8 cellular contexts compared by ENCODE assay signal in genomic region chrX:53686151-53686885, GRCh38. TPM values are rescaled to one million over a fixed set of nuclear protein-coding genes. Genes with fewer than 3 reads are reported as not detected.
DNase-seq lines count a peak whose midpoint lies in the region; ATAC-seq, FAIRE-seq and TF ChIP-seq lines count a peak whose summit lies in the region.

Gene HUWE1, minus strand, starts transcription at chrX:53686719. Its CDS starts 32,612 bp downstream, at chrX:53654107.

- H3K27ac ChIP-seq in 22Rv1 = peak within 1 kb of the TSS; percentile 93
- peak within 1 kb of the TSS; percentile 92 for H3K27ac ChIP-seq in keratinocyte (ENCODE audit: control insufficient read depth, insufficient read depth, low read length)

- no peaks in the 10 kb centered on the region for H3K9me1 ChIP-seq in keratinocyte (ENCODE audit: control insufficient read depth, extremely low read depth, insufficient read depth, low read length)

- H3K36me3 ChIP-seq in keratinocyte (ENCODE audit: control insufficient read depth in 2 of 2, extremely low read depth in 1 of 2, insufficient read depth in 2 of 2, low read length in 2 of 2) = no peaks in the 10 kb centered on the region

- H4K20me1 ChIP-seq in keratinocyte (ENCODE audit: control insufficient read depth, extremely low read depth, insufficient read depth, low read length) = no peaks in the 10 kb centered on the region

- ATAC-seq in GM18861 (IDR thresholded peaks at IDR 0.05; ENCODE audit: unreplicated experiment) = peak; percentile 24
- ATAC-seq in HG03139 (IDR thresholded peaks at IDR 0.05; ENCODE audit: unreplicated experiment) = peak; percentile 38
- peak; percentile 39 to 44 for ATAC-seq in activated CD4-positive, CD25-positive, alpha-beta regulatory T cell treated with anti-CD3 and anti-CD28 coated beads, Interleukin-2, amount 50 U/mL, for 24 hours

- TF ChIP-seq CTCF in 22Rv1 (IDR thresholded peaks at IDR 0.05) (no peak), keratinocyte (optimal IDR thresholded peaks at IDR 0.05 in 1 of 3, IDR thresholded peaks at IDR 0.05 in 1 of 3, conservative IDR thresholded peaks at IDR 0.05 in 1 of 3; ENCODE audit: extremely low read depth in 1 of 3, insufficient read depth in 2 of 3, low read length in 3 of 3) (no peak)

- peak within 1 kb of the TSS; percentile 69 to 74 (median 72) for H3K4me3 ChIP-seq in keratinocyte (ENCODE audit: control insufficient read depth in 2 of 3, extremely low read depth in 1 of 3, insufficient read depth in 2 of 3, low read depth in 1 of 3, low read length in 3 of 3)

- H3K4me1 ChIP-seq in keratinocyte (ENCODE audit: control insufficient read depth, extremely low read depth, insufficient read depth, low read length) = peaks cover 2% of the 10 kb centered on the region

- no peaks in the 10 kb centered on the region for H3K9me3 ChIP-seq in keratinocyte (ENCODE audit: control insufficient read depth, low read depth, low read length)

- FAIRE-seq in keratinocyte (lab: Jason Lieb, UNC) = no peak

- peaks cover 26% of the 10 kb centered on the region for H3K79me2 ChIP-seq in keratinocyte (ENCODE audit: control insufficient read depth, insufficient read depth, low read length)

- DNase-seq in NCI-H460 (ENCODE audit: extremely low read depth, low read depth) (peak; percentile 70), keratinocyte (ENCODE audit: low read depth, low spot score) (no peak)
- peak; percentile 67 for DNase-seq in central memory CD4-positive, alpha-beta T cell
- peak; percentile 67 to 84 (median 80) for DNase-seq in stimulated activated CD4-positive, alpha-beta T cell treated with anti-CD3 and anti-CD28 coated beads, Interleukin-12 subunit alpha, Interleukin-12 subunit beta, amount 100 ng/mL, for 48 hours (ENCODE audit: low read depth in 2 of 3, low spot score in 1 of 3)

- peak within 1 kb of the TSS; percentile 87 for H3K4me2 ChIP-seq in keratinocyte (ENCODE audit: control insufficient read depth, extremely low read depth, insufficient read depth, low read depth, low read length)

- H3K9ac ChIP-seq in keratinocyte (ENCODE audit: control insufficient read depth, extremely low read depth, insufficient read depth, low read length) = peak within 1 kb of the TSS; percentile 82

- peak within 1 kb of the TSS; percentile 86 for H2AFZ ChIP-seq in keratinocyte (ENCODE audit: control insufficient read depth, low read length)

- no peaks in the 10 kb centered on the region for H3K27me3 ChIP-seq in keratinocyte (ENCODE audit: control insufficient read depth, extremely low read depth, insufficient read depth, low read length)

- dilution Hi-C loops in keratinocyte (cut with MboI; ENCODE audit: extremely low pct_ligation_motif_present, low sequenced_read_pairs) = no loop called here

RNA-seq across cellular contexts. Expression of gene HUWE1, which starts in this region (rescaled TPM):
- total RNA-seq in NCI-H460 (2014; rRNA removed; shearing (Covaris generic)) = 66.4 and 66.5 TPM in 2 replicates
- 58.9 and 65.3 TPM in 2 replicates for polyA plus RNA-seq in NCI-H460 (2014; cell fraction: nucleus; rRNA removed)
- polyA plus RNA-seq in keratinocyte = 53.6 to 66.5 TPM (median 55.7 TPM) in 3 replicates
- polyA plus RNA-seq in keratinocyte (2011; ENCODE audit: low read depth) = 59.4 TPM
- 34.0 and 54.8 TPM in 2 replicates for polyA plus RNA-seq in keratinocyte (2011; cell fraction: cytosol; rRNA removed)
- polyA plus RNA-seq in keratinocyte (2011; cell fraction: nucleus; rRNA removed) = 266 and 282 TPM in 2 replicates
- polyA plus RNA-seq in keratinocyte (2012; ENCODE audit: low replicate concordance) = 67.6 and 78.3 TPM in 2 replicates
- 223 to 344 TPM (median 328 TPM) in 3 replicates for polyA minus RNA-seq in keratinocyte
- polyA minus RNA-seq in keratinocyte (2011; cell fraction: cytosol; rRNA and poly(A)+ RNA removed) = 106 TPM
- 327 and 509 TPM in 2 replicates for polyA minus RNA-seq in keratinocyte (2011; cell fraction: nucleus; rRNA and poly(A)+ RNA removed)
